8 cellular contexts compared by ENCODE assay signal in genomic region chr14:106277503-106277902, GRCh38.
DNase-seq lines count a peak whose midpoint lies in the region; ATAC-seq and TF ChIP-seq lines count a peak whose summit lies in the region.

No MANE protein-coding gene starts in this region.

- no peaks in the 10 kb centered on the region for H3F3A ChIP-seq in Loucy (ENCODE audit: low read depth)

- H3K27me3 ChIP-seq in Loucy (ENCODE audit: insufficient read depth, low read length, poor library complexity, severe bottlenecking) = no peaks in the 10 kb centered on the region

- H3K79me2 ChIP-seq in Loucy (ENCODE audit: insufficient read depth, low read length) = peaks cover 36% of the 10 kb centered on the region

- H3K9ac ChIP-seq in Loucy (ENCODE audit: low read depth, low read length, poor library complexity, severe bottlenecking) = peak overlapping the region; percentile 73

- ATAC-seq in GM18505 (IDR thresholded peaks at IDR 0.05; ENCODE audit: unreplicated experiment) = no peak

- DNase-seq in NCI-H1694 (lab: John Stamatoyannopoulos, UW) (peak; percentile 35), NCI-H1694 treated with DMSO at 0.1 percent for 48 hours (lab: John Stamatoyannopoulos, UW) (no peak), midbrain (lab: John Stamatoyannopoulos, UW) (no peak), NCI-H82 treated with DMSO at 0.1 percent for 48 hours (lab: John Stamatoyannopoulos, UW; ENCODE audit: unreplicated experiment) (no peak)
- DNase-seq in activated T-helper 9 cell treated with anti-CD3 and anti-CD28 coated beads, Interleukin-2, amount 50 U/mL, for 16 hours (ENCODE audit: low read depth) = peak; percentile 10
- DNase-seq in stimulated activated CD4-positive, alpha-beta T cell treated with anti-CD3 and anti-CD28 coated beads, Interleukin-12 subunit alpha, Interleukin-12 subunit beta, amount 100 ng/mL, for 4 hours = peak; percentile 34

- H4K20me1 ChIP-seq in Loucy (ENCODE audit: insufficient read depth, low read length, poor library complexity, severe bottlenecking) = no peaks in the 10 kb centered on the region

- H3K4me1 ChIP-seq in Loucy (ENCODE audit: insufficient read depth, low read length, poor library complexity, severe bottlenecking) = peaks cover 53% of the 10 kb centered on the region

- H3K9me3 ChIP-seq in Loucy (ENCODE audit: insufficient read depth, low read depth, low read length) = 0 out of 2 replicates have a peak, but pooled peaks cover 5% of the 10 kb centered on the region

- peak overlapping the region; percentile 76 for H3K4me2 ChIP-seq in Loucy (ENCODE audit: low read depth, low read length, poor library complexity, severe bottlenecking)

- TF ChIP-seq POLR2A in GM18505 (IDR thresholded peaks at IDR 0.05; ENCODE audit: borderline replicate concordance, extremely low read depth, insufficient read depth, insufficient read length) = no peak

- H2AFZ ChIP-seq in Loucy (ENCODE audit: low read length) = peak overlapping the region; percentile 45; the same call in 1 of the 2 replicates

- no peaks in the 10 kb centered on the region for H3K36me3 ChIP-seq in Loucy (ENCODE audit: insufficient read depth, low read length)

- H3K9me2 ChIP-seq in Loucy (replicated peaks; ENCODE audit: low read depth, low read length) = no peaks in the 10 kb centered on the region

- peak overlapping the region; percentile 73 for H3K4me3 ChIP-seq in Loucy (ENCODE audit: low read length, poor library complexity, severe bottlenecking)

- TF ChIP-seq CTCF in Loucy (conservative IDR thresholded peaks at IDR 0.05; ENCODE audit: low read length) = peak; percentile 100

Comparison
In these comparisons a context has a peak if more than half of its experiments do, and no peak if none do; other contexts are left out.
1. DNase-seq: peak in NCI-H1694 (single experiment), activated T-helper 9 cell treated with anti-CD3 and anti-CD28 coated beads, Interleukin-2, amount 50 U/mL, for 16 hours (single experiment) and stimulated activated CD4-positive, alpha-beta T cell treated with anti-CD3 and anti-CD28 coated beads, Interleukin-12 subunit alpha, Interleukin-12 subunit beta, amount 100 ng/mL, for 4 hours (single experiment); none in NCI-H1694 treated with DMSO at 0.1 percent for 48 hours (single experiment), midbrain (single experiment) and NCI-H82 treated with DMSO at 0.1 percent for 48 hours (single experiment).